ENCODE assay signal across 20 cellular contexts in genomic region chr12:120614873-120615272, GRCh38. TPM values are rescaled to one million over a fixed set of nuclear protein-coding genes. Genes with fewer than 3 reads are reported as not detected.
"Had no signal": no experiment of that assay in that cellular context is flagged by ENCODE, and none has a peak within 500 bp of the region (broad histone marks: within the 10 kb centered on the region; RNA-seq: fewer than 3 reads in every experiment).

No MANE protein-coding gene starts in this region.

- H3K4me3 Mint-ChIP-seq: dendritic cell treated with granulocyte-macrophage colony-stimulating factor and Interleukin-4, amounts not matched to agents 40 ng/mL and 50 ng/mL, for 4 days; effector memory CD8-positive, alpha-beta T cell; naive thymus-derived CD4-positive, alpha-beta T cell; nephron progenitor cell; stimulated activated memory B cell treated with anti-CD40 and anti-IgM and Interleukin-4, amounts not matched to agents 10 μg/mL and 1 μg/mL and 100 μg/mL, for 72 hours had no signal

- H3K27ac Mint-ChIP-seq: dendritic cell treated with granulocyte-macrophage colony-stimulating factor and Interleukin-4, amounts not matched to agents 40 ng/mL and 50 ng/mL, for 4 days; effector memory CD8-positive, alpha-beta T cell; naive thymus-derived CD4-positive, alpha-beta T cell; nephron progenitor cell; stimulated activated memory B cell treated with anti-CD40 and anti-IgM and Interleukin-4, amounts not matched to agents 10 μg/mL and 1 μg/mL and 100 μg/mL, for 72 hours had no signal

- H3K9me3 Mint-ChIP-seq: dendritic cell treated with granulocyte-macrophage colony-stimulating factor and Interleukin-4, amounts not matched to agents 40 ng/mL and 50 ng/mL, for 4 days; effector memory CD8-positive, alpha-beta T cell; stimulated activated memory B cell treated with anti-CD40 and anti-IgM and Interleukin-4, amounts not matched to agents 10 μg/mL and 1 μg/mL and 100 μg/mL, for 72 hours had no signal

- H3K4me1 Mint-ChIP-seq: naive thymus-derived CD4-positive, alpha-beta T cell; stimulated activated memory B cell treated with anti-CD40 and anti-IgM and Interleukin-4, amounts not matched to agents 10 μg/mL and 1 μg/mL and 100 μg/mL, for 72 hours had no signal

- H3K36me3 Mint-ChIP-seq: stimulated activated memory B cell treated with anti-CD40 and anti-IgM and Interleukin-4, amounts not matched to agents 10 μg/mL and 1 μg/mL and 100 μg/mL, for 72 hours had no signal

- DNase-seq: effector memory CD8-positive, alpha-beta T cell; gastrocnemius medialis; heart right ventricle; hypothalamus; kidney glomerular epithelial cell; mammary epithelial cell; naive thymus-derived CD4-positive, alpha-beta T cell; nephron progenitor cell; psoas muscle; spleen; stimulated activated CD8-positive, alpha-beta memory T cell treated with anti-CD3 and anti-CD28 coated beads, Interleukin-4, amount 100 ng/mL, for 48 hours; stomach; substantia nigra; transverse colon had no signal

- ATAC-seq: effector memory CD8-positive, alpha-beta T cell; gastrocnemius medialis; heart right ventricle; left lobe of liver; naive thymus-derived CD4-positive, alpha-beta T cell; psoas muscle; sciatic nerve; stimulated activated memory B cell treated with anti-CD40 and anti-IgM and Interleukin-4, amounts not matched to agents 10 μg/mL and 1 μg/mL and 100 μg/mL, for 72 hours had no signal

RNA-seq across cellular contexts. Expression of gene CABP1, which starts 25.6 kb away (rescaled TPM):
- total RNA-seq: fibroblast of villous mesenchyme, mononuclear cell had no signal
